ENCODE assay signal across 1 cellular context in the genomic region with DNA sequence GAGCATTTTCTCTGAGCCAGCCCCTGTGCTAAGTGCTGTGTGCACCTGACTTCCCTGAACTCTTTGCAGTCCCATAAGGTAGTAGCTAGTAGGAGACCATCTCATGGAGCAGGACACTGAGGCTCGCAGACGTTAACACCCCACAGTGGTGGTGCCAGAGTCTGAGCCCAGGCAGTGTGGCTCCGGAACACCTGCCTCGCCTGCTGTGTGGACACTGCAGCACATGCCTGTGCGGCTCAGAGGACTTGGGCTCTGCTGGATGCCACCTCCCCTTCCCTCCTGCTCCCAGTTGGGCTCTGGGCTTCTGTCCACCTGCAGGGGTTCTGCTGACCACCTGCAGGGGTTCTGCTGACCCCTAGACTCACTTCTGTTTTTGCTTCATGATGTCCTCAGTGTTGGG.
TF ChIP-seq lines count a peak whose summit lies in the region.

No MANE protein-coding gene starts in this region.

TF ChIP-seq in IMR-90, 13 proteins besides CTCF, POLR2A, EP300 and RAD21:
- TF ChIP-seq SMC3 (IDR thresholded peaks at IDR 0.05; ENCODE audit: low read depth, low read length) (no peak), CHD1 (IDR thresholded peaks at IDR 0.05; ENCODE audit: low read depth, low read length) (no peak), MXI1 (IDR thresholded peaks at IDR 0.05; ENCODE audit: borderline replicate concordance, low read depth, low read length) (no peak), NFE2L2 (IDR thresholded peaks at IDR 0.05; ENCODE audit: low read depth, low read length) (no peak), CEBPB (IDR thresholded peaks at IDR 0.05; ENCODE audit: low read depth, low read length) (no peak), BHLHE40 (IDR thresholded peaks at IDR 0.05; ENCODE audit: low read depth, low read length) (no peak), RFX5 (IDR thresholded peaks at IDR 0.05; ENCODE audit: low read depth, low read length) (no peak), MAFK (IDR thresholded peaks at IDR 0.05; ENCODE audit: low read depth, low read length) (no peak), FOS (IDR thresholded peaks at IDR 0.05; ENCODE audit: low read depth, low read length) (no peak), MAZ (IDR thresholded peaks at IDR 0.05; ENCODE audit: borderline replicate concordance, low read depth, low read length) (no peak), RCOR1 (IDR thresholded peaks at IDR 0.05; ENCODE audit: insufficient replicate concordance, low read length) (no peak)
- TF ChIP-seq, protein P1, sequence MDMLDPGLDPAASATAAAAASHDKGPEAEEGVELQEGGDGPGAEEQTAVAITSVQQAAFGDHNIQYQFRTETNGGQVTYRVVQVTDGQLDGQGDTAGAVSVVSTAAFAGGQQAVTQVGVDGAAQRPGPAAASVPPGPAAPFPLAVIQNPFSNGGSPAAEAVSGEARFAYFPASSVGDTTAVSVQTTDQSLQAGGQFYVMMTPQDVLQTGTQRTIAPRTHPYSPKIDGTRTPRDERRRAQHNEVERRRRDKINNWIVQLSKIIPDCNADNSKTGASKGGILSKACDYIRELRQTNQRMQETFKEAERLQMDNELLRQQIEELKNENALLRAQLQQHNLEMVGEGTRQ (IDR thresholded peaks at IDR 0.05; ENCODE audit: low read depth, low read length) = no peak
- TF ChIP-seq, protein P2, sequence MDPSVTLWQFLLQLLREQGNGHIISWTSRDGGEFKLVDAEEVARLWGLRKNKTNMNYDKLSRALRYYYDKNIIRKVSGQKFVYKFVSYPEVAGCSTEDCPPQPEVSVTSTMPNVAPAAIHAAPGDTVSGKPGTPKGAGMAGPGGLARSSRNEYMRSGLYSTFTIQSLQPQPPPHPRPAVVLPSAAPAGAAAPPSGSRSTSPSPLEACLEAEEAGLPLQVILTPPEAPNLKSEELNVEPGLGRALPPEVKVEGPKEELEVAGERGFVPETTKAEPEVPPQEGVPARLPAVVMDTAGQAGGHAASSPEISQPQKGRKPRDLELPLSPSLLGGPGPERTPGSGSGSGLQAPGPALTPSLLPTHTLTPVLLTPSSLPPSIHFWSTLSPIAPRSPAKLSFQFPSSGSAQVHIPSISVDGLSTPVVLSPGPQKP (IDR thresholded peaks at IDR 0.05; ENCODE audit: borderline replicate concordance, low read depth, low read length) = no peak
